10 cellular contexts compared by ENCODE assay signal in the genomic region with DNA sequence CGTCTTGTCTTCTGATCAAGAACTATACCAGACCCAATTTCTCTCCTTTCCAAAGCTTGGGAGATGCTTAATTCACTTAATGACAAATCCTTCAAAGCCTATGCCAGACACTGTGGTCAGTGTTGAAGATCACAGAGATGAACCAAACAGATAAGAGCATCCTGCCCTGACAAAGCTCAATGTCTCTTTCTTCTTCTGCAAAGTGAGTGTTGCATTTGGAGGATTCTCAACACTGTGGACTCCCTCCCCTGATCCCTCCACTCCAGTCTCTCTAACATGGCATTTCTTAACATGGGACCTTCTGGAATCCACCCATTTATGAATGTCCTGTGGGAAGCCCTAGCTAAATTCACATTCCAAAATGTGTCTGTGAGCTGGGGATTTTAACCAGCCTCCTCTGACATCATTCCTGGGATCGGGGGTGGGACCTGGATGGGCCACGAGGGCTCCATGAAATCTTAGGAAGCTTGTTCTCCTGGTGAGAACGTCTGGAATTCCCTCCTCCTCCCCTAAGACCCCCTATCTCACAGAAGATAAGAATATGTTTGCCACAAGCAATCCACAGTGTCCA. TPM values are rescaled to one million over a fixed set of nuclear protein-coding genes. Genes with fewer than 3 reads are reported as not detected.
DNase-seq lines count a peak whose midpoint lies in the region; ATAC-seq and TF ChIP-seq lines count a peak whose summit lies in the region.
"Had no signal": no experiment of that assay in that cellular context is flagged by ENCODE, and none has a peak within 500 bp of the region (broad histone marks: within the 10 kb centered on the region; RNA-seq: fewer than 3 reads in every experiment).

No MANE protein-coding gene starts in this region.

- intact Hi-C loops in esophagus muscularis mucosa (cut with DNase I), result no loop called here

- no peak for TF ChIP-seq POLR2A in esophagus muscularis mucosa (IDR thresholded peaks at IDR 0.05; ENCODE audit: low read depth)

- no peak overlapping the region for H3K9ac ChIP-seq in HUES48 (ENCODE audit: low read depth, low read length)
- H3K9ac ChIP-seq in stomach smooth muscle (ENCODE audit: low read length in 2 of 2), result no peak overlapping the region

- H3K36me3 ChIP-seq in HUES48 (ENCODE audit: control insufficient read depth, insufficient read depth, low read length) (no peaks in the 10 kb centered on the region), esophagus muscularis mucosa (no peaks in the 10 kb centered on the region), stomach smooth muscle (ENCODE audit: control insufficient read depth in 2 of 2, insufficient read depth in 2 of 2, low read length in 2 of 2) (no peaks in the 10 kb centered on the region)

- no peak for TF ChIP-seq EP300 in esophagus muscularis mucosa (IDR thresholded peaks at IDR 0.05)

- DNase-seq in activated CD4-positive, CD25-positive, alpha-beta regulatory T cell (lab: John Stamatoyannopoulos, UW), result no peak
- DNase-seq in esophagus muscularis mucosa (ENCODE audit: extremely low spot score), result no peak
- DNase-seq in NCI-H526 (lab: John Stamatoyannopoulos, UW), result no peak
- no peak for DNase-seq in GDM1 (lab: John Stamatoyannopoulos, UW)
- no peak for DNase-seq in glomerular visceral epithelial cell (ENCODE audit: extremely low spot score)
- DNase-seq: 8988T had no signal

- H3K9me3 ChIP-seq in HUES48 (ENCODE audit: control insufficient read depth, insufficient read depth, low read length) (no peaks in the 10 kb centered on the region), esophagus muscularis mucosa (no peaks in the 10 kb centered on the region), stomach smooth muscle (ENCODE audit: control insufficient read depth in 2 of 2, low read length in 2 of 2) (no peaks in the 10 kb centered on the region)

- ATAC-seq in activated CD4-positive, CD25-positive, alpha-beta regulatory T cell treated with anti-CD3 and anti-CD28 coated beads, Interleukin-2, amount 50 U/mL, for 24 hours, result peak; percentile 34 to 35
- ATAC-seq: K562 had no signal

- 34% methylated on average over 4 of the region's 4 CpGs for WGBS in esophagus muscularis mucosa

- H3K4me3 ChIP-seq in HUES48 (ENCODE audit: low read depth, low read length) (no peak overlapping the region), esophagus muscularis mucosa (no peak overlapping the region), stomach smooth muscle (ENCODE audit: low read length in 2 of 2) (no peak overlapping the region)
- H3K4me3 ChIP-seq: K562 had no signal

- TF ChIP-seq CTCF in esophagus muscularis mucosa (IDR thresholded peaks at IDR 0.05), result no peak

- H3K27ac ChIP-seq in HUES48 (ENCODE audit: low read depth, low read length) (peak overlapping the region; percentile 61), esophagus muscularis mucosa (replicated peaks in 1 of 4) (peak overlapping the region; percentile 26 to 60 (median 42)), stomach smooth muscle (ENCODE audit: low read length) (peak overlapping the region; percentile 18)

- no peaks in the 10 kb centered on the region for H3K27me3 ChIP-seq in HUES48 (ENCODE audit: control insufficient read depth, insufficient read depth, low read length)
- peaks cover 0 to 5% (median 0%) of the 10 kb centered on the region in 4 donors for H3K27me3 ChIP-seq in esophagus muscularis mucosa
- H3K27me3 ChIP-seq in stomach smooth muscle (ENCODE audit: control insufficient read depth in 1 of 2, insufficient read depth in 2 of 2, low read length in 2 of 2), result peaks cover 3 to 5% of the 10 kb centered on the region in 2 donors

- H3K4me1 ChIP-seq in HUES48 (ENCODE audit: control insufficient read depth, insufficient read depth, low read length) (no peaks in the 10 kb centered on the region), esophagus muscularis mucosa (peaks cover 41 to 77% (median 64%) of the 10 kb centered on the region in 4 donors), stomach smooth muscle (ENCODE audit: control insufficient read depth, insufficient read depth, low read length) (peaks cover 36% of the 10 kb centered on the region)

RNA-seq across cellular contexts. Expression of a gene that starts 20.3 kb away (rescaled TPM):
- total RNA-seq in esophagus muscularis mucosa, result 10 to 100 TPM; 14.4 to 18.7 (median 16.6) TPM

RNA-seq across cellular contexts. Expression of a gene that starts 38.7 kb away (rescaled TPM):
- total RNA-seq in esophagus muscularis mucosa, result 10 to 100 TPM; 34.3 to 51.5 (median 43.5) TPM
